11 cellular contexts compared by ENCODE assay signal in the genomic region with DNA sequence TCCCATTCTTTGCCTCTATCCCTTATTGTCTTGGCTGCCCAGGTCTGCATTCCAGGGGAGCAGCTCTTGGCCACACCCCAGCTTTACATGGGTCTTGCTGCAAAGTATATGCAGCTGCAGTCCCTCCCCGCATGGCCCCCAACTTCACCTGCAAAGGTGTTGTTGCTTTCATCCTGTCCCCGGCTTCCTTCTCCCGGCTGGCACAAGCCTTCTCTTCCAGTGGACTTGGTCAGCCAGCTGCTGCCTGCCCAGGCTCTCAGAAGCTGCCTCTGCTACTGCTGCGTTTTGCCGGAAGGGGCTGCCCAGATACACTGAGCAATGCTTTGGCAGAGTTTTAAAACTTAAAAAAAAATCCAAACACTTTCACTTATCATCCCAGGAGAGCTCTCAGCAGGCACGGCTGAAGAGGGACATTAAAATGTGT.
A peak's percentile ranks its signal among the peaks of the same experiment; 100 is the strongest.
DNase-seq lines count a peak whose midpoint lies in the region; ATAC-seq, FAIRE-seq and TF ChIP-seq lines count a peak whose summit lies in the region.
"Had no signal": no experiment of that assay in that cellular context is flagged by ENCODE, and none has a peak within 500 bp of the region (broad histone marks: within the 10 kb centered on the region; RNA-seq: fewer than 3 reads in every experiment).

No MANE protein-coding gene starts in this region.

- H4K20me1 ChIP-seq in HepG2 (ENCODE audit: insufficient read depth, low read length): no peaks in the 10 kb centered on the region

- BruUV-seq in HepG2 (replicated peaks; lab: Mats Ljungman, UMichigan): no TSS peak

- H3K4me1 ChIP-seq in liver (ENCODE audit: control insufficient read depth in 4 of 4, insufficient read depth in 4 of 4, low read length in 3 of 4) (peaks cover 0 to 4% (median 0%) of the 10 kb centered on the region in 4 donors), HepG2 (ENCODE audit: insufficient read depth, low read length) (peaks cover 14% of the 10 kb centered on the region), foreskin keratinocyte (no peaks in the 10 kb centered on the region)

- POLR2A ChIA-PET in HepG2 (lab: Yijun Ruan, JAX): no interaction called here

- H3K9ac ChIP-seq in liver (ENCODE audit: low read depth in 1 of 2, low read length in 2 of 2) (no peak overlapping the region), HepG2 (ENCODE audit: insufficient read depth, low read depth, low read length) (no peak overlapping the region)

- CTCF ChIA-PET in HepG2 (lab: Yijun Ruan, JAX; ENCODE audit: low intra/inter-chr PET ratio, low total read pairs): no interaction called here

- TF ChIP-seq CTCF in liver (IDR thresholded peaks at IDR 0.05; ENCODE audit: low read depth, low read length, missing input control) (peak; percentile 17), HepG2 (CRISPR knock-in tag; IDR thresholded peaks at IDR 0.05) (no peak), foreskin keratinocyte (conservative IDR thresholded peaks at IDR 0.05) (peak; percentile 50)

- 78% methylated on average over 6 of the region's 6 CpGs for WGBS in liver
- 97% methylated on average over 6 of the region's 6 CpGs for WGBS in HepG2 (ENCODE audit: low lambda C conversion rate)

- DNase-seq in HepG2 (ENCODE audit: low spot score) (no peak), foreskin keratinocyte (peak in 1 of 2 donors; percentile 20), occipital lobe (lab: John Stamatoyannopoulos, UW) (peak; percentile 25), NCI-H1092 (lab: John Stamatoyannopoulos, UW) (no peak), NCI-H1105 (lab: John Stamatoyannopoulos, UW) (no peak)
- DNase-seq: activated B cell treated with CpG ODN at 0.5 μM for 24 hours, cortex of kidney had no signal

- TF ChIP-seq RAD21 in liver (IDR thresholded peaks at IDR 0.05) (peak; percentile 32 to 57), HepG2 (CRISPR knock-in tag; IDR thresholded peaks at IDR 0.05) (no peak)

- ATAC-seq in HepG2 (no peak), foreskin keratinocyte (peak; percentile 70), HG03469 (IDR thresholded peaks at IDR 0.05; ENCODE audit: unreplicated experiment) (no peak), GM21619 (IDR thresholded peaks at IDR 0.05; ENCODE audit: unreplicated experiment) (no peak)

- H3K27me3 ChIP-seq in liver (ENCODE audit: control insufficient read depth in 4 of 4, insufficient read depth in 4 of 4, low read length in 3 of 4) (no peaks in the 10 kb centered on the region), HepG2 (ENCODE audit: control insufficient read depth in 1 of 2, insufficient read depth in 2 of 2, low read length in 2 of 2) (no peaks in the 10 kb centered on the region), foreskin keratinocyte (no peaks in the 10 kb centered on the region)

- H3K27ac ChIP-seq in liver (ENCODE audit: low read depth in 1 of 2, low read length in 2 of 2) (no peak overlapping the region), HepG2 (ENCODE audit: extremely low read length, insufficient read depth, low read length) (no peak overlapping the region), foreskin keratinocyte (no peak overlapping the region)

- TF ChIP-seq EP300 in HepG2 (IDR thresholded peaks at IDR 0.05; ENCODE audit: low read depth in 2 of 2, low read length in 2 of 2) (no peak), HepG2 (CRISPR knock-in tag; IDR thresholded peaks at IDR 0.05; ENCODE audit: borderline replicate concordance) (no peak)

- H3K4me3 ChIP-seq in liver (ENCODE audit: low read depth in 1 of 3, low read length in 3 of 3) (no peak overlapping the region), HepG2 (replicated peaks in 1 of 3; ENCODE audit: insufficient read depth in 1 of 3, low read depth in 2 of 3, low read length in 3 of 3) (no peak overlapping the region)

- FAIRE-seq in HepG2 (lab: Jason Lieb, UNC): no peak
- FAIRE-seq: A204.1 had no signal

- in situ Hi-C loops in HepG2 (cut with HindIII; ENCODE audit: extremely low pct_ligation_motif_present, low pct_unique_long_range_greater_than_20kb): no loop called here

- no peaks in the 10 kb centered on the region for H3K9me3 ChIP-seq in liver (ENCODE audit: control insufficient read depth in 4 of 4, low read length in 3 of 4)
- H3K9me3 ChIP-seq in HepG2 (ENCODE audit: low read length): no peaks in the 10 kb centered on the region

- no peak for TF ChIP-seq POLR2A in HepG2 (IDR thresholded peaks at IDR 0.05; ENCODE audit: insufficient read depth in 1 of 2, low read depth in 2 of 2, low read length in 2 of 2)

- no peak overlapping the region for H2AFZ ChIP-seq in HepG2 (ENCODE audit: low read length)

- H3K4me2 ChIP-seq in HepG2 (ENCODE audit: low read depth, low read length): no peak overlapping the region

- H3K79me2 ChIP-seq in HepG2 (ENCODE audit: insufficient read depth, low read length): no peaks in the 10 kb centered on the region

- intact Hi-C loops in HepG2 (cut with micrococcal nuclease; ENCODE audit: unreplicated experiment): no loop called here

- peaks cover 5 to 47% (median 37%) of the 10 kb centered on the region in 4 donors for H3K36me3 ChIP-seq in liver (ENCODE audit: control insufficient read depth in 4 of 4, insufficient read depth in 3 of 4, low read depth in 1 of 4, low read length in 3 of 4)
- peaks cover 7 to 48% of the 10 kb centered on the region in 2 experiments for H3K36me3 ChIP-seq in HepG2 (replicated peaks in 1 of 2; ENCODE audit: control insufficient read depth in 1 of 2, insufficient read depth in 2 of 2, low read length in 2 of 2)

TF ChIP-seq in liver, 16 proteins besides CTCF, POLR2A, EP300 and RAD21:
- TF ChIP-seq, protein P1, sequence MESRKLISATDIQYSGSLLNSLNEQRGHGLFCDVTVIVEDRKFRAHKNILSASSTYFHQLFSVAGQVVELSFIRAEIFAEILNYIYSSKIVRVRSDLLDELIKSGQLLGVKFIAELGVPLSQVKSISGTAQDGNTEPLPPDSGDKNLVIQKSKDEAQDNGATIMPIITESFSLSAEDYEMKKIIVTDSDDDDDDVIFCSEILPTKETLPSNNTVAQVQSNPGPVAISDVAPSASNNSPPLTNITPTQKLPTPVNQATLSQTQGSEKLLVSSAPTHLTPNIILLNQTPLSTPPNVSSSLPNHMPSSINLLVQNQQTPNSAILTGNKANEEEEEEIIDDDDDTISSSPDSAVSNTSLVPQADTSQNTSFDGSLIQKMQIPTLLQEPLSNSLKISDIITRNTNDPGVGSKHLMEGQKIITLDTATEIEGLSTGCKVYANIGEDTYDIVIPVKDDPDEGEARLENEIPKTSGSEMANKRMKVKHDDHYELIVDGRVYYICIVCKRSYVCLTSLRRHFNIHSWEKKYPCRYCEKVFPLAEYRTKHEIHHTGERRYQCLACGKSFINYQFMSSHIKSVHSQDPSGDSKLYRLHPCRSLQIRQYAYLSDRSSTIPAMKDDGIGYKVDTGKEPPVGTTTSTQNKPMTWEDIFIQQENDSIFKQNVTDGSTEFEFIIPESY (IDR thresholded peaks at IDR 0.05): no peak

TF ChIP-seq in HepG2, 621 proteins besides CTCF, POLR2A, EP300 and RAD21:
- TF ChIP-seq ZNF282 (IDR thresholded peaks at IDR 0.05; ENCODE audit: partially characterized antibody) (no peak), RARG (CRISPR knock-in tag; IDR thresholded peaks at IDR 0.05; ENCODE audit: low read depth) (no peak)
